Comparison of ENCODE assay signal across 28 cellular contexts in the genomic region with DNA sequence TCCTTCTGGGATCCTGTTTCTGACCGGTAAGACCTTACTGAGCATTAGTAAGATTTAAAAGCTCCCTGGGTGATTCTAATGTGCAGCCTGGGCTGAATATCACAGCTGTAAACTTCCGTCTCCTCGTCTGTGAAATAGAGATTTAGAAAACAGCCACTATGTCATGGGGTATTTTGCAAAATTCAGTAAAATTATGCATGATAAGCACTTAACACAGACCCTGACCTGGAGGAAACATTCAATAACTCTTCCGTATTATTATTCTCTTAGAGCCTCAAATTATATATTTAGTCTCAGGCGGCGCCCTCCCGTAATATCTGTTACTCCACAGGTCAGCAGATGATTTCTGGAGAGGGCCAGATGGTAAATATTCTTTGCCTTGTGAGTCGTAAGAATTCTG.
"Had no signal": no experiment of that assay in that cellular context is flagged by ENCODE, and none has a peak within 500 bp of the region (broad histone marks: within the 10 kb centered on the region; RNA-seq: fewer than 3 reads in every experiment).

No MANE protein-coding gene starts in this region.

- DNase-seq: activated CD4-positive, alpha-beta T cell treated with anti-CD3 and anti-CD28 coated beads, Interleukin-2, amount 50 U/mL, for 1 hour; activated CD8-positive, alpha-beta T cell treated with anti-CD3 and anti-CD28 coated beads for 36 hours; activated effector memory CD4-positive, alpha-beta T cell treated with Interleukin-2 at 50 U/mL for 16 hours; activated naive CD4-positive, alpha-beta T cell treated with Interleukin-2 at 50 U/mL for 16 hours; activated naive CD8-positive, alpha-beta T cell treated with anti-CD3 and anti-CD28 coated beads for 36 hours; adrenal gland; aorta; body of pancreas; cerebellar nuclear complex; colonic mucosa; effector memory CD8-positive, alpha-beta T cell; head of caudate nucleus; hippocampal formation; kidney glomerular epithelial cell; left lung; mucosa of descending colon; occipital lobe; stimulated activated naive CD4-positive, alpha-beta T cell; T-helper 2 cell; tibial artery had no signal

- H3K79me2 ChIP-seq: parathyroid adenoma had no signal

- H2AFZ ChIP-seq: parathyroid adenoma had no signal

- ATAC-seq: activated CD8-positive, alpha-beta T cell treated with anti-CD3 and anti-CD28 coated beads for 36 hours; body of pancreas; effector memory CD8-positive, alpha-beta T cell; gastroesophageal sphincter; left lung; mucosa of descending colon; natural killer cell treated with Interleukin-12 subunit alpha and Interleukin-12 subunit beta and Interleukin-15 and Interleukin-18, amount 100 ng/mL, for 72 hours; WTC11 had no signal

- H3K36me3 Mint-ChIP-seq: activated naive CD8-positive, alpha-beta T cell treated with anti-CD3 and anti-CD28 coated beads for 36 hours; natural killer cell treated with Interleukin-12 subunit alpha and Interleukin-12 subunit beta and Interleukin-15 and Interleukin-18, amount 100 ng/mL, for 72 hours had no signal

- FAIRE-seq: endothelial cell of umbilical vein had no signal

- H3K4me1 Mint-ChIP-seq: activated naive CD8-positive, alpha-beta T cell treated with anti-CD3 and anti-CD28 coated beads for 36 hours had no signal

- H3K9ac ChIP-seq: parathyroid adenoma had no signal

- H3K27ac Mint-ChIP-seq: activated CD8-positive, alpha-beta T cell treated with anti-CD3 and anti-CD28 coated beads for 36 hours; activated naive CD8-positive, alpha-beta T cell treated with anti-CD3 and anti-CD28 coated beads for 36 hours; effector memory CD8-positive, alpha-beta T cell; natural killer cell treated with Interleukin-12 subunit alpha and Interleukin-12 subunit beta and Interleukin-15 and Interleukin-18, amount 100 ng/mL, for 72 hours; WTC11 had no signal

- H3K36me3 ChIP-seq: adrenal gland, cardiac muscle cell, colonic mucosa, gastroesophageal sphincter, right atrium auricular region, tibial artery had no signal

- H3K27me3 ChIP-seq: adrenal gland, body of pancreas, cardiac muscle cell, colonic mucosa, gastroesophageal sphincter, left lung, right atrium auricular region, suprapubic skin, tibial artery had no signal

- H3K9me3 Mint-ChIP-seq: activated CD8-positive, alpha-beta T cell treated with anti-CD3 and anti-CD28 coated beads for 36 hours; activated naive CD8-positive, alpha-beta T cell treated with anti-CD3 and anti-CD28 coated beads for 36 hours; effector memory CD8-positive, alpha-beta T cell; natural killer cell treated with Interleukin-12 subunit alpha and Interleukin-12 subunit beta and Interleukin-15 and Interleukin-18, amount 100 ng/mL, for 72 hours; WTC11 had no signal

- H3K4me1 ChIP-seq: adrenal gland, body of pancreas, colonic mucosa, gastroesophageal sphincter, left lung, parathyroid adenoma, tibial artery had no signal

- H3K27ac ChIP-seq: adrenal gland, body of pancreas, cardiac muscle cell, colonic mucosa, gastroesophageal sphincter, left lung, parathyroid adenoma, right atrium auricular region, suprapubic skin, tibial artery had no signal

- H3K4me3 Mint-ChIP-seq: activated CD8-positive, alpha-beta T cell treated with anti-CD3 and anti-CD28 coated beads for 36 hours; activated naive CD8-positive, alpha-beta T cell treated with anti-CD3 and anti-CD28 coated beads for 36 hours; effector memory CD8-positive, alpha-beta T cell; natural killer cell treated with Interleukin-12 subunit alpha and Interleukin-12 subunit beta and Interleukin-15 and Interleukin-18, amount 100 ng/mL, for 72 hours; WTC11 had no signal

- H3K4me3 ChIP-seq: adrenal gland, body of pancreas, cardiac muscle cell, colonic mucosa, gastroesophageal sphincter, left lung, mucosa of descending colon, right atrium auricular region, suprapubic skin, tibial artery had no signal

- H3K9me3 ChIP-seq: adrenal gland, body of pancreas, colonic mucosa, gastroesophageal sphincter, left lung, mucosa of descending colon, right atrium auricular region, suprapubic skin, tibial artery had no signal
